ENCODE assay signal across 11 cellular contexts in genomic region chr7:2518101-2518500, GRCh38. TPM values are rescaled to one million over a fixed set of nuclear protein-coding genes. Genes with fewer than 3 reads are reported as not detected.
DNase-seq lines count a peak whose midpoint lies in the region; ATAC-seq lines count a peak whose summit lies in the region.
"Had no signal": no experiment of that assay in that cellular context is flagged by ENCODE, and none has a peak within 500 bp of the region (broad histone marks: within the 10 kb centered on the region; RNA-seq: fewer than 3 reads in every experiment).

No MANE protein-coding gene starts in this region.

- H3K4me3 Mint-ChIP-seq in stimulated activated naive CD8-positive, alpha-beta T cell treated with anti-CD3 and anti-CD28 coated beads, Interleukin-15, Interleukin-2, amounts not matched to agents 100 ng/mL and 50 ng/mL, for 24 hours: peak overlapping the region; percentile 71
- H3K4me3 Mint-ChIP-seq in immature natural killer cell: peak overlapping the region; percentile 27 to 86 (median 79)

- H3K4me1 Mint-ChIP-seq in stimulated activated naive CD8-positive, alpha-beta T cell treated with anti-CD3 and anti-CD28 coated beads, Interleukin-15, Interleukin-2, amounts not matched to agents 100 ng/mL and 50 ng/mL, for 24 hours (ENCODE audit: low read depth): peaks cover 52% of the 10 kb centered on the region
- peaks cover 29 to 36% of the 10 kb centered on the region in 2 donors for H3K4me1 Mint-ChIP-seq in immature natural killer cell

- H3K9me3 Mint-ChIP-seq in stimulated activated naive CD8-positive, alpha-beta T cell treated with anti-CD3 and anti-CD28 coated beads, Interleukin-15, Interleukin-2, amounts not matched to agents 100 ng/mL and 50 ng/mL, for 24 hours: no peaks in the 10 kb centered on the region
- no peaks in the 10 kb centered on the region for H3K9me3 Mint-ChIP-seq in immature natural killer cell

- H3K27me3 Mint-ChIP-seq in stimulated activated naive CD8-positive, alpha-beta T cell treated with anti-CD3 and anti-CD28 coated beads, Interleukin-15, Interleukin-2, amounts not matched to agents 100 ng/mL and 50 ng/mL, for 24 hours: no peaks in the 10 kb centered on the region
- peaks cover 13 to 32% (median 25%) of the 10 kb centered on the region in 3 donors for H3K27me3 Mint-ChIP-seq in immature natural killer cell (ENCODE audit: low read depth in 3 of 3)

- no peak for ATAC-seq in stimulated activated naive CD8-positive, alpha-beta T cell treated with anti-CD3 and anti-CD28 coated beads, Interleukin-15, Interleukin-2, amounts not matched to agents 100 U/mL and 50 U/mL, for 24 hours
- ATAC-seq in GM21526 (IDR thresholded peaks at IDR 0.05; ENCODE audit: low FRiP score, unreplicated experiment): no peak

- H3K27ac Mint-ChIP-seq in stimulated activated naive CD8-positive, alpha-beta T cell treated with anti-CD3 and anti-CD28 coated beads, Interleukin-15, Interleukin-2, amounts not matched to agents 100 ng/mL and 50 ng/mL, for 24 hours: peak overlapping the region; percentile 75
- peak overlapping the region; percentile 34 to 76 (median 66) for H3K27ac Mint-ChIP-seq in immature natural killer cell

- no peaks in the 10 kb centered on the region for H3K36me3 Mint-ChIP-seq in stimulated activated naive CD8-positive, alpha-beta T cell treated with anti-CD3 and anti-CD28 coated beads, Interleukin-15, Interleukin-2, amounts not matched to agents 100 ng/mL and 50 ng/mL, for 24 hours (ENCODE audit: low read depth)
- peaks cover 0 to 5% (median 0%) of the 10 kb centered on the region in 3 donors for H3K36me3 Mint-ChIP-seq in immature natural killer cell

- no peak for DNase-seq in stimulated activated naive CD8-positive, alpha-beta T cell treated with anti-CD3 and anti-CD28 coated beads, Interleukin-15, Interleukin-2, amounts not matched to agents 100 U/mL and 50 U/mL, for 24 hours
- DNase-seq in SW480 (ENCODE audit: low spot score): peak; percentile 90
- no peak for DNase-seq in immature natural killer cell
- DNase-seq in stimulated activated CD4-positive, alpha-beta T cell treated with anti-CD3 and anti-CD28 coated beads, Interleukin-2, amount 100 ng/mL, for 48 hours: no peak
- no peak for DNase-seq in mesenteric fat pad (ENCODE audit: low spot score)
- DNase-seq in NCI-H1092 (lab: John Stamatoyannopoulos, UW): no peak
- DNase-seq: effector CD4-positive, alpha-beta T cell; NCI-H2029 treated with DMSO at 0.1 percent for 48 hours had no signal

RNA-seq across cellular contexts. Expression of gene LFNG, which starts 1.5 kb away (rescaled TPM):
- polyA plus RNA-seq in immature natural killer cell: 1 to 10 TPM; 2.2 to 2.6 (median 2.3) TPM
- total RNA-seq in mesenteric fat pad: 43.8 TPM

RNA-seq across cellular contexts. Expression of gene BRAT1, which starts 37.2 kb away (rescaled TPM):
- 10 to 100 TPM; 15.0 to 42.4 (median 19.2) TPM for polyA plus RNA-seq in immature natural killer cell
- total RNA-seq in mesenteric fat pad: 29.8 TPM

RNA-seq across cellular contexts. Expression of gene IQCE, which starts 40.7 kb away (rescaled TPM):
- 1 to 10 TPM in 2 of 3 donors, not detected in 1; 1.9 to 4.2 TPM for polyA plus RNA-seq in immature natural killer cell
- total RNA-seq in mesenteric fat pad: 14.4 TPM

RNA-seq across cellular contexts. Expression of gene GRIFIN, which starts 41.9 kb away (rescaled TPM):
- polyA plus RNA-seq in immature natural killer cell: not detected
- total RNA-seq in mesenteric fat pad: not detected
- total RNA-seq: pulmonary artery endothelial cell had no signal
